ENCODE assay signal across 1 cellular context in genomic region chr4:15738877-15739276, GRCh38.
TF ChIP-seq lines count a peak whose summit lies in the region.

No MANE protein-coding gene starts in this region.

TF ChIP-seq in HepG2, 621 proteins besides CTCF, POLR2A, EP300 and RAD21:
- TF ChIP-seq, protein P1, sequence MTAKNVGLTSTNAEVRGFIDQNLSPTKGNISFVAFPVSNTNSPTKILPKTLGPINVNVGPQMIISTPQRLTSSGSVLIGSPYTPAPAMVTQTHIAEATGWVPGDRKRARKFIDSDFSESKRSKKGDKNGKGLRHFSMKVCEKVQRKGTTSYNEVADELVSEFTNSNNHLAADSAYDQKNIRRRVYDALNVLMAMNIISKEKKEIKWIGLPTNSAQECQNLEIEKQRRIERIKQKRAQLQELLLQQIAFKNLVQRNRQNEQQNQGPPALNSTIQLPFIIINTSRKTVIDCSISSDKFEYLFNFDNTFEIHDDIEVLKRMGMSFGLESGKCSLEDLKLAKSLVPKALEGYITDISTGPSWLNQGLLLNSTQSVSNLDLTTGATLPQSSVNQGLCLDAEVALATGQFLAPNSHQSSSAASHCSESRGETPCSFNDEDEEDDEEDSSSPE (CRISPR knock-in tag; IDR thresholded peaks at IDR 0.05), result no peak
- TF ChIP-seq ZBTB7A (CRISPR knock-in tag; IDR thresholded peaks at IDR 0.05) (no peak), ZFP90 (CRISPR knock-in tag; IDR thresholded peaks at IDR 0.05; ENCODE audit: borderline replicate concordance) (no peak), ARID2 (CRISPR knock-in tag; IDR thresholded peaks at IDR 0.05; ENCODE audit: borderline replicate concordance) (no peak), RBAK (CRISPR knock-in tag; IDR thresholded peaks at IDR 0.05) (no peak), ZNF343 (CRISPR knock-in tag; IDR thresholded peaks at IDR 0.05) (no peak), MIER2 (CRISPR knock-in tag; IDR thresholded peaks at IDR 0.05) (no peak), ZNF614 (CRISPR knock-in tag; IDR thresholded peaks at IDR 0.05; ENCODE audit: borderline replicate concordance) (no peak), NPAS2 (CRISPR knock-in tag; IDR thresholded peaks at IDR 0.05; ENCODE audit: borderline replicate concordance) (no peak), ZNF24 (IDR thresholded peaks at IDR 0.05) (no peak), PRDM10 (CRISPR knock-in tag; IDR thresholded peaks at IDR 0.05; ENCODE audit: low read depth) (no peak), ZNF296 (CRISPR knock-in tag; conservative IDR thresholded peaks at IDR 0.05) (no peak), ATRX (CRISPR knock-in tag; IDR thresholded peaks at IDR 0.05; ENCODE audit: borderline replicate concordance) (no peak), ZNF572 (CRISPR knock-in tag; IDR thresholded peaks at IDR 0.05) (no peak), ZNF234 (CRISPR knock-in tag; conservative IDR thresholded peaks at IDR 0.05) (no peak), LCORL (IDR thresholded peaks at IDR 0.05) (no peak), LCORL (CRISPR knock-in tag; IDR thresholded peaks at IDR 0.05) (no peak), ZNF775 (CRISPR knock-in tag; IDR thresholded peaks at IDR 0.05; ENCODE audit: borderline replicate concordance) (no peak), ETS1 (CRISPR knock-in tag; IDR thresholded peaks at IDR 0.05) (no peak), KDM4B (CRISPR knock-in tag; IDR thresholded peaks at IDR 0.05) (no peak)
- TF ChIP-seq, protein P2, sequence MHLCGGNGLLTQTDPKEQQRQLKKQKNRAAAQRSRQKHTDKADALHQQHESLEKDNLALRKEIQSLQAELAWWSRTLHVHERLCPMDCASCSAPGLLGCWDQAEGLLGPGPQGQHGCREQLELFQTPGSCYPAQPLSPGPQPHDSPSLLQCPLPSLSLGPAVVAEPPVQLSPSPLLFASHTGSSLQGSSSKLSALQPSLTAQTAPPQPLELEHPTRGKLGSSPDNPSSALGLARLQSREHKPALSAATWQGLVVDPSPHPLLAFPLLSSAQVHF (CRISPR knock-in tag; IDR thresholded peaks at IDR 0.05), result no peak
